ENCODE assay signal across 25 cellular contexts in the genomic region with DNA sequence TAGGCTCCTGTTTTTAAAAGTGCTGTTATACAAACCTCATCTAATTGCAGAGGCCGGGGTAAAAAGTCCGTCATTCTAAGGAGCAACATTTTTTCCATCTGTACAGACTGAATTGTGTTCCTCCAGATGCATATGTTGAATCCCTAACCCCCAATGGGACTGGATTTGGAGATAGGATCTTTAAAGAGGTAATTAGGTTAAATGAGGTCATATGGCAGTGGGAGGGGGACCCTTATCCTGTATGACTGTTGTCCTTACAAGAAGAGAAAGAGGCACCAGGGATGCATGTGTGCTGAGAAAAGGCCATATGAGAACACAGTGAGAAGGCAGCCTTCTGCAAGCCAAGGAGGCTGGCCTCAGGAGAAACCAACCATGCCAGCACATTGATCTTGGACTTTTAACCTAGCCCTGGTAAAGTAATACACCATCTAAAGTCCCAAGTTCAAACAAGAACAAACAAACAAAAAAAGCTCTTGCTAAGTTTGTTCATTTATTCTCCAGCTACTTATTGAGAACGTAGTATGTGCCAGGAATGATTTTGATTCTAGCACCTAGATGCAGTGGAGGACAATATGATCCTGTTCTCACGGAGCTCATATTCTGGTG.
"Had no signal": no experiment of that assay in that cellular context is flagged by ENCODE, and none has a peak within 500 bp of the region (broad histone marks: within the 10 kb centered on the region; RNA-seq: fewer than 3 reads in every experiment).

No MANE protein-coding gene starts in this region.

- H3K9me3 Mint-ChIP-seq: mesothelial cell of epicardium; naive B cell; natural killer cell treated with Interleukin-12 subunit alpha and Interleukin-12 subunit beta and Interleukin-15 and Interleukin-18, amount 100 ng/mL, for 72 hours; neural crest cell; stimulated activated effector memory CD8-positive, alpha-beta T cell treated with anti-CD3 and anti-CD28 coated beads, Interleukin-12 subunit alpha, Interleukin-12 subunit beta, amount 100 ng/mL, for 72 hours had no signal

- H3K4me1 Mint-ChIP-seq: mesothelial cell of epicardium; neural crest cell; stimulated activated effector memory CD8-positive, alpha-beta T cell treated with anti-CD3 and anti-CD28 coated beads, Interleukin-12 subunit alpha, Interleukin-12 subunit beta, amount 100 ng/mL, for 72 hours had no signal

- ATAC-seq: gastrocnemius medialis; heart left ventricle; left ventricle myocardium superior; mucosa of descending colon; pancreas; sciatic nerve; stimulated activated effector memory CD8-positive, alpha-beta T cell treated with anti-CD3 and anti-CD28 coated beads, Interleukin-12 subunit alpha, Interleukin-12 subunit beta, amount 100 ng/mL, for 72 hours had no signal

- H3K9me3 ChIP-seq: gastrocnemius medialis, heart left ventricle, mucosa of descending colon, neutrophil, pancreas, stomach, thyroid gland, vagina had no signal

- H3K4me3 Mint-ChIP-seq: mesothelial cell of epicardium; naive B cell; natural killer cell treated with Interleukin-12 subunit alpha and Interleukin-12 subunit beta and Interleukin-15 and Interleukin-18, amount 100 ng/mL, for 72 hours; neural crest cell; stimulated activated effector memory CD8-positive, alpha-beta T cell treated with anti-CD3 and anti-CD28 coated beads, Interleukin-12 subunit alpha, Interleukin-12 subunit beta, amount 100 ng/mL, for 72 hours had no signal

- H3K4me2 ChIP-seq: hepatocyte had no signal

- H3K27ac Mint-ChIP-seq: mesothelial cell of epicardium; natural killer cell treated with Interleukin-12 subunit alpha and Interleukin-12 subunit beta and Interleukin-15 and Interleukin-18, amount 100 ng/mL, for 72 hours; stimulated activated effector memory CD8-positive, alpha-beta T cell treated with anti-CD3 and anti-CD28 coated beads, Interleukin-12 subunit alpha, Interleukin-12 subunit beta, amount 100 ng/mL, for 72 hours had no signal

- H3K4me3 ChIP-seq: dorsolateral prefrontal cortex, gastrocnemius medialis, heart left ventricle, hepatocyte, mucosa of descending colon, pancreas, stomach, thyroid gland, vagina had no signal

- H3K27ac ChIP-seq: dorsolateral prefrontal cortex, gastrocnemius medialis, heart left ventricle, hepatocyte, neutrophil, pancreas, stomach, thyroid gland, vagina had no signal

- H3K79me2 ChIP-seq: hepatocyte had no signal

- H3K27me3 Mint-ChIP-seq: naive B cell had no signal

- DNase-seq: dorsolateral prefrontal cortex; effector CD4-positive, alpha-beta T cell; gastrocnemius medialis; heart left ventricle; kidney; left ventricle myocardium superior; mesenchymal stem cell; mucosa of descending colon; naive B cell; pancreas; stimulated activated CD4-positive, alpha-beta T cell treated with anti-CD3 and anti-CD28 coated beads, Interleukin-2, amount 100 ng/mL, for 24 hours; stimulated activated CD4-positive, alpha-beta T cell treated with anti-CD3 and anti-CD28 coated beads, Interleukin-4, amount 100 ng/mL, for 24 hours; stimulated activated naive CD4-positive, alpha-beta T cell treated with Interleukin-2 at 50 U/mL for 16 hours; stomach; thyroid gland; trophoblast cell had no signal

- FAIRE-seq: colon, kidney, pancreas had no signal

- H3K27me3 ChIP-seq: dorsolateral prefrontal cortex, gastrocnemius medialis, hepatocyte, neutrophil, stomach, thyroid gland, vagina had no signal

- H3K4me1 ChIP-seq: gastrocnemius medialis, heart left ventricle, pancreas, stomach, thyroid gland, vagina had no signal

- H3K36me3 ChIP-seq: gastrocnemius medialis, heart left ventricle, neutrophil, pancreas, stomach, thyroid gland, vagina had no signal

- H2AFZ ChIP-seq: hepatocyte had no signal

- H3K36me3 Mint-ChIP-seq: mesothelial cell of epicardium; naive B cell; natural killer cell treated with Interleukin-12 subunit alpha and Interleukin-12 subunit beta and Interleukin-15 and Interleukin-18, amount 100 ng/mL, for 72 hours; stimulated activated effector memory CD8-positive, alpha-beta T cell treated with anti-CD3 and anti-CD28 coated beads, Interleukin-12 subunit alpha, Interleukin-12 subunit beta, amount 100 ng/mL, for 72 hours had no signal
